ENCODE assay signal across 10 cellular contexts in genomic region chr3:71051259-71051595, GRCh38.
DNase-seq lines count a peak whose midpoint lies in the region; ATAC-seq and TF ChIP-seq lines count a peak whose summit lies in the region.
"Had no signal": no experiment of that assay in that cellular context is flagged by ENCODE, and none has a peak within 500 bp of the region (broad histone marks: within the 10 kb centered on the region; RNA-seq: fewer than 3 reads in every experiment).

No MANE protein-coding gene starts in this region.

- peak overlapping the region; percentile 25; the same call in 2 of the 3 replicates for H3K4me3 Mint-ChIP-seq in GM23338

- H3K79me2 ChIP-seq in GM23338 (replicated peaks; ENCODE audit: insufficient read depth), result peaks cover 22% of the 10 kb centered on the region

- H3K9me3 ChIP-seq in RWPE2 (ENCODE audit: severe bottlenecking) (no peaks in the 10 kb centered on the region), sigmoid colon (no peaks in the 10 kb centered on the region)
- H3K9me3 ChIP-seq: gastrocnemius medialis had no signal

- H3K36me3 ChIP-seq in GM23338 (ENCODE audit: insufficient read depth) (no peaks in the 10 kb centered on the region), RWPE2 (ENCODE audit: low read depth) (peaks cover 51% of the 10 kb centered on the region), sigmoid colon (peaks cover 0 to 23% (median 0%) of the 10 kb centered on the region in 4 donors)
- H3K36me3 ChIP-seq: WERI-Rb-1 had no signal

- no peaks in the 10 kb centered on the region for H4K20me1 ChIP-seq in GM23338 (replicated peaks; ENCODE audit: insufficient read depth)

- H3K27ac ChIP-seq in GM23338 (ENCODE audit: low read depth), result no peak overlapping the region; the same call in 1 of the 2 replicates
- H3K27ac ChIP-seq in RWPE2 (ENCODE audit: poor library complexity, severe bottlenecking), result peak overlapping the region; percentile 11
- H3K27ac ChIP-seq in epithelial cell of prostate, result peak overlapping the region; percentile 42
- H3K27ac ChIP-seq in sigmoid colon, result peak overlapping the region; percentile 79 to 99 (median 94)
- H3K27ac ChIP-seq: WERI-Rb-1 had no signal

- WGBS in sigmoid colon, 2 donors, result 23 to 62% methylated on average over 5 of the region's 5 CpGs

- H3K36me3 Mint-ChIP-seq in GM23338 (ENCODE audit: low read depth), result no peaks in the 10 kb centered on the region; the same call in 2 of the 3 replicates

- H2AFZ ChIP-seq in GM23338, result no peak overlapping the region

- no peak for TF ChIP-seq POLR2A in sigmoid colon (IDR thresholded peaks at IDR 0.05)

- intact Hi-C loops in sigmoid colon (cut with DNase I), result no loop called here

- ATAC-seq in GM23338 (no peak), RWPE2 (ENCODE audit: low read depth) (no peak), HG03095 (IDR thresholded peaks at IDR 0.05; ENCODE audit: unreplicated experiment) (no peak), HG02623 (IDR thresholded peaks at IDR 0.05; ENCODE audit: unreplicated experiment) (no peak), GM21717 (IDR thresholded peaks at IDR 0.05; ENCODE audit: unreplicated experiment) (no peak)
- ATAC-seq: gastrocnemius medialis had no signal

- H3K4me1 ChIP-seq in GM23338 (ENCODE audit: insufficient read depth), result peaks cover 100% of the 10 kb centered on the region
- peaks cover 31% of the 10 kb centered on the region for H3K4me1 ChIP-seq in RWPE2 (ENCODE audit: insufficient read depth, poor library complexity, severe bottlenecking)
- H3K4me1 ChIP-seq in sigmoid colon, result peaks cover 0 to 100% (median 99%) of the 10 kb centered on the region in 4 donors

- peaks cover 7% of the 10 kb centered on the region for H3K27me3 Mint-ChIP-seq in GM23338 (ENCODE audit: insufficient read depth, low read depth, poor library complexity)

- H3K27ac Mint-ChIP-seq in GM23338, result peak overlapping the region; percentile 46; the same call in 1 of the 2 replicates

- peaks cover 99% of the 10 kb centered on the region for H3K4me1 Mint-ChIP-seq in GM23338

- H3K4me2 ChIP-seq in GM23338, result peak overlapping the region; percentile 65

- H3K9me3 Mint-ChIP-seq in GM23338, result no peaks in the 10 kb centered on the region

- H3F3A ChIP-seq in GM23338 (replicated peaks; ENCODE audit: low read depth), result peaks cover 11% of the 10 kb centered on the region

- H3K27me3 ChIP-seq in GM23338 (ENCODE audit: insufficient read depth) (no peaks in the 10 kb centered on the region), RWPE2 (ENCODE audit: insufficient read depth, poor library complexity, severe bottlenecking) (no peaks in the 10 kb centered on the region), sigmoid colon (no peaks in the 10 kb centered on the region)
- H3K27me3 ChIP-seq: gastrocnemius medialis had no signal

- H3K4me3 ChIP-seq in GM23338 (peak overlapping the region; percentile 32; the same call in 1 of the 2 replicates), RWPE2 (ENCODE audit: severe bottlenecking) (no peak overlapping the region), sigmoid colon (no peak overlapping the region)
- H3K4me3 ChIP-seq: gastrocnemius medialis had no signal

- TF ChIP-seq CTCF in GM23338 (conservative IDR thresholded peaks at IDR 0.05; ENCODE audit: low read depth in 2 of 2) (no peak), RWPE2 (IDR thresholded peaks at IDR 0.05; ENCODE audit: poor library complexity, severe bottlenecking) (no peak), sigmoid colon (IDR thresholded peaks at IDR 0.05) (no peak)

- H3K9me2 ChIP-seq in GM23338 (ENCODE audit: insufficient read depth), result no peaks in the 10 kb centered on the region

- DNase-seq in GM23338 (ENCODE audit: low spot score) (no peak), RWPE2 (ENCODE audit: low spot score) (no peak), epithelial cell of prostate (ENCODE audit: low read depth, low spot score) (no peak), sigmoid colon (no peak)
- DNase-seq: gastrocnemius medialis, NCI-H1436 treated with DMSO at 0.1 percent for 48 hours, WERI-Rb-1 had no signal

- no peak for TF ChIP-seq EP300 in sigmoid colon (IDR thresholded peaks at IDR 0.05)

TF ChIP-seq in GM23338, 12 proteins besides CTCF, POLR2A, EP300 and RAD21:
- TF ChIP-seq REST (IDR thresholded peaks at IDR 0.05; ENCODE audit: unreplicated experiment) (no peak), EZH2phosphoT487 (IDR thresholded peaks at IDR 0.05; ENCODE audit: unreplicated experiment) (no peak), JUNB (IDR thresholded peaks at IDR 0.05; ENCODE audit: unreplicated experiment) (no peak), STAT1 (IDR thresholded peaks at IDR 0.05; ENCODE audit: unreplicated experiment) (no peak), ZNF114 (CRISPR knock-in tag; IDR thresholded peaks at IDR 0.05) (no peak), ETS1 (IDR thresholded peaks at IDR 0.05) (no peak), EZH2 (IDR thresholded peaks at IDR 0.05; ENCODE audit: low read depth, unreplicated experiment) (no peak)
